In the genomic region with DNA sequence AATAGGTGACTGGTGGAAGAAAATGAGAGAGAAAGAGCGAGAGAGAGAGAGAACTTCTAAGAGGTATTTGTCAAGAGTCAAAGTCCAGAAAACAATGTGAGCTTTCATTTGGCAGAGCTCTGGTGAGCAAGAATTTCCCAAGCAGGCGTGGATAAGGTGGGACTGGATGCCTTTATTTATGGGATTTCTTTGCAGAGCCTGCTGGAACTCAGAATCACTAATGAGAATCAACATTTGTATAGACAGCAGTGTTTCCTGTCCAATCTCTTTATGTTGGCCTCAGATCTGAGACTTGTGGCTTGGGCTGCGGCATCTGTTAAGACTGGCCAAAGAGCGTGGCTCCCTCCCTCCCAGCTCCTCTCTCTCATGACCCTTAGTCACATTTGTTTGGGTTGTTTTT, we compare ENCODE assay signal across 16 cellular contexts.
DNase-seq lines count a peak whose midpoint lies in the region; ATAC-seq and TF ChIP-seq lines count a peak whose summit lies in the region.
"Had no signal": no experiment of that assay in that cellular context is flagged by ENCODE, and none has a peak within 500 bp of the region (broad histone marks: within the 10 kb centered on the region; RNA-seq: fewer than 3 reads in every experiment).

No MANE protein-coding gene starts in this region.

- CTCF ChIA-PET in Caco-2 (lab: Charles Lee) (no interaction called here), OCI-LY7 (lab: Charles Lee; ENCODE audit: unreplicated experiment) (no interaction called here)

- H3K4me1 ChIP-seq in Caco-2 (peaks cover 8% of the 10 kb centered on the region), OCI-LY7 (ENCODE audit: insufficient read depth, low read length, poor library complexity, severe bottlenecking) (no peaks in the 10 kb centered on the region)

- H3K79me2 ChIP-seq in OCI-LY7 (ENCODE audit: insufficient read depth, low read depth, low read length), result no peaks in the 10 kb centered on the region

- peaks cover 6% of the 10 kb centered on the region for H3K36me3 Mint-ChIP-seq in Caco-2 (ENCODE audit: insufficient read depth, unreplicated experiment)
- H3K36me3 Mint-ChIP-seq in nephron (ENCODE audit: low read depth), result no peaks in the 10 kb centered on the region

- H3K4me2 ChIP-seq in OCI-LY7 (ENCODE audit: low read length), result no peak overlapping the region
- H3K4me2 ChIP-seq: SK-N-SH had no signal

- no peak overlapping the region for H3K27ac ChIP-seq in OCI-LY7 (ENCODE audit: low read depth, low read length, poor library complexity, severe bottlenecking)

- H3K9me2 ChIP-seq in OCI-LY7 (ENCODE audit: insufficient read depth, low read length), result no peaks in the 10 kb centered on the region
- H3K9me2 ChIP-seq: SK-N-SH had no signal

- TF ChIP-seq CTCF in Caco-2 (IDR thresholded peaks at IDR 0.05; ENCODE audit: insufficient read depth in 1 of 2, low read depth in 1 of 2, low read length in 1 of 2, severe bottlenecking in 1 of 2, unreplicated experiment in 1 of 2) (no peak), fibroblast of villous mesenchyme (IDR thresholded peaks at IDR 0.05; ENCODE audit: insufficient read depth, low read depth, low read length) (no peak), nephron (IDR thresholded peaks at IDR 0.05; ENCODE audit: unreplicated experiment in 3 of 3) (no peak), OCI-LY7 (conservative IDR thresholded peaks at IDR 0.05; ENCODE audit: low read length) (no peak)

- no peak overlapping the region for H2AFZ ChIP-seq in OCI-LY7 (ENCODE audit: low read length)

- H3K9me3 ChIP-seq in Caco-2 (no peaks in the 10 kb centered on the region), OCI-LY7 (ENCODE audit: low read length) (no peaks in the 10 kb centered on the region)
- H3K9me3 ChIP-seq: SK-N-SH had no signal

- H3K36me3 ChIP-seq in Caco-2 (ENCODE audit: control insufficient read depth, insufficient read depth, low read length) (no peaks in the 10 kb centered on the region), OCI-LY7 (ENCODE audit: insufficient read depth, low read length) (no peaks in the 10 kb centered on the region)

- H3K9me3 Mint-ChIP-seq in Caco-2 (ENCODE audit: unreplicated experiment) (no peaks in the 10 kb centered on the region), nephron (no peaks in the 10 kb centered on the region)
- H3K9me3 Mint-ChIP-seq: stimulated activated naive CD8-positive, alpha-beta T cell treated with anti-CD3 and anti-CD28 coated beads, Interleukin-15, amount 100 ng/mL, for 72 hours had no signal

- BruUV-seq in Caco-2 (replicated peaks; lab: Mats Ljungman, UMichigan) (no TSS peak), OCI-LY7 (replicated peaks; lab: Mats Ljungman, UMichigan) (no TSS peak)

- POLR2A ChIA-PET in Caco-2 (lab: Charles Lee) (no interaction called here), OCI-LY7 (lab: Charles Lee) (interaction anchor here (0.5 kb wide), 1 partner anchor 223 kb away, joined by 3 read pairs; no protein-coding TSS in a partner anchor)

- no peaks in the 10 kb centered on the region for H4K20me1 ChIP-seq in OCI-LY7 (ENCODE audit: insufficient read depth, low read length)

- intact Hi-C loops in Caco-2 (cut with micrococcal nuclease; ENCODE audit: unreplicated experiment) (no loop called here), OCI-LY7 (cut with micrococcal nuclease; ENCODE audit: unreplicated experiment) (no loop called here)

- H3K27ac Mint-ChIP-seq in Caco-2 (ENCODE audit: unreplicated experiment), result peak overlapping the region; percentile 42
- peak overlapping the region; percentile 37 to 61 (median 48) for H3K27ac Mint-ChIP-seq in nephron
- H3K27ac Mint-ChIP-seq: stimulated activated naive CD8-positive, alpha-beta T cell treated with anti-CD3 and anti-CD28 coated beads, Interleukin-15, amount 100 ng/mL, for 72 hours had no signal

- ATAC-seq in GM19455 (IDR thresholded peaks at IDR 0.05; ENCODE audit: unreplicated experiment) (no peak), HG02973 (IDR thresholded peaks at IDR 0.05; ENCODE audit: unreplicated experiment) (no peak)
- ATAC-seq: stimulated activated naive CD8-positive, alpha-beta T cell treated with anti-CD3 and anti-CD28 coated beads, Interleukin-15, amount 100 ng/mL, for 72 hours had no signal

- H3K27me3 ChIP-seq in Caco-2 (replicated peaks; ENCODE audit: control insufficient read depth, insufficient read depth, low read length), result no peaks in the 10 kb centered on the region

- peaks cover 6% of the 10 kb centered on the region for H3K4me1 Mint-ChIP-seq in Caco-2 (ENCODE audit: low read depth, unreplicated experiment)
- H3K4me1 Mint-ChIP-seq in nephron, result peaks cover 6% of the 10 kb centered on the region
- H3K4me1 Mint-ChIP-seq: stimulated activated naive CD8-positive, alpha-beta T cell treated with anti-CD3 and anti-CD28 coated beads, Interleukin-15, amount 100 ng/mL, for 72 hours had no signal

- peak in 1 of 2 experiments; percentile 27 for DNase-seq in Caco-2
- peak; percentile 89 for DNase-seq in RPMI7951 (ENCODE audit: low read depth)
- peak; percentile 28 for DNase-seq in fibroblast of villous mesenchyme (ENCODE audit: low read depth)
- DNase-seq in NCI-H1417 treated with DMSO at 0.1 percent for 48 hours (lab: John Stamatoyannopoulos, UW), result no peak
- no peak for DNase-seq in OCI-LY7 (ENCODE audit: low spot score)
- DNase-seq: activated CD4-positive, alpha-beta T cell treated with anti-CD3 and anti-CD28 coated beads, Interleukin-2, amount 50 U/mL, for 1 hour; activated T-cell treated with anti-CD3 and anti-CD28 coated beads, Interleukin-2, amount 50 U/mL, for 1 hour; central memory CD4-positive, alpha-beta T cell; NCI-H187 treated with DMSO at 0.1 percent for 48 hours; NCI-H446 treated with DMSO at 0.1 percent for 48 hours; SK-N-SH; stimulated activated CD4-positive, alpha-beta T cell treated with anti-CD3 and anti-CD28 coated beads, Interleukin-15, amount 100 ng/mL, for 24 hours; stimulated activated naive CD8-positive, alpha-beta T cell treated with anti-CD3 and anti-CD28 coated beads, Interleukin-15, amount 100 ng/mL, for 72 hours had no signal

- H3K4me3 Mint-ChIP-seq in Caco-2 (ENCODE audit: unreplicated experiment) (peak overlapping the region; percentile 25), nephron (no peak overlapping the region)
- H3K4me3 Mint-ChIP-seq: stimulated activated naive CD8-positive, alpha-beta T cell treated with anti-CD3 and anti-CD28 coated beads, Interleukin-15, amount 100 ng/mL, for 72 hours had no signal

- no peak overlapping the region for H3K4me3 ChIP-seq in Caco-2 (ENCODE audit: low read depth, low read length)
- H3K4me3 ChIP-seq in fibroblast of villous mesenchyme (ENCODE audit: low read depth, low read length), result no peak overlapping the region
- no peak overlapping the region for H3K4me3 ChIP-seq in OCI-LY7 (ENCODE audit: low read depth, low read length, poor library complexity, severe bottlenecking)

- H3K27me3 Mint-ChIP-seq in Caco-2 (ENCODE audit: insufficient read depth, unreplicated experiment) (no peaks in the 10 kb centered on the region), nephron (ENCODE audit: low read depth) (peaks cover 5% of the 10 kb centered on the region)
- H3K27me3 Mint-ChIP-seq: stimulated activated naive CD8-positive, alpha-beta T cell treated with anti-CD3 and anti-CD28 coated beads, Interleukin-15, amount 100 ng/mL, for 72 hours had no signal

Comparison
In these comparisons a context has a peak if more than half of its experiments do, and no peak if none do; other contexts are left out.
1. DNase-seq: peak in RPMI7951 (single experiment) and fibroblast of villous mesenchyme (single experiment); none in NCI-H1417 treated with DMSO at 0.1 percent for 48 hours (single experiment) and OCI-LY7 (single experiment).